In genomic region chr13:41018583-41018909, GRCh38 we compare ENCODE assay signal across 8 cellular contexts. TPM values are rescaled to one million over a fixed set of nuclear protein-coding genes. Genes with fewer than 3 reads are reported as not detected.
DNase-seq lines count a peak whose midpoint lies in the region; ATAC-seq and TF ChIP-seq lines count a peak whose summit lies in the region.

No MANE protein-coding gene starts in this region.

- peak overlapping the region; percentile 70 for H3K4me3 Mint-ChIP-seq in mesothelial cell of epicardium

- WGBS in heart left ventricle, 4 donors: 87 to 89% (median 88%) methylated on average over 1 of the region's 1 CpG
- 31 to 46% methylated on average over 1 of the region's 1 CpG for WGBS in upper lobe of left lung, 2 donors

- in situ Hi-C loops in ACHN (cut with HindIII; ENCODE audit: low pct_ligation_motif_present, low pct_unique_long_range_greater_than_20kb, low sequenced_read_pairs): no loop called here

- H3K4me3 ChIP-seq in heart left ventricle (peak overlapping the region in 9 of 12 donors; percentile 5 to 59 (median 24)), ascending aorta (peak overlapping the region; percentile 22 to 26), upper lobe of left lung (peak overlapping the region; percentile 10 to 43 (median 34))

- peaks cover 5% of the 10 kb centered on the region for H3K36me3 Mint-ChIP-seq in mesothelial cell of epicardium

- intact Hi-C loops in heart left ventricle (cut with DNase I) (loop anchor here in 2 of 10 donors (5.0 kb wide), 2 partner anchors 34 to 39 kb away; no protein-coding TSS in a partner anchor), left cardiac atrium (cut with DNase I) (no loop called here), ascending aorta (cut with DNase I) (no loop called here)

- ATAC-seq in heart left ventricle: no peak
- ATAC-seq in left cardiac atrium: no peak
- ATAC-seq in upper lobe of left lung (ENCODE audit: low FRiP score in 2 of 2): no peak

- TF ChIP-seq POLR2A in heart left ventricle (IDR thresholded peaks at IDR 0.05) (no peak), upper lobe of left lung (IDR thresholded peaks at IDR 0.05) (no peak)

- peak overlapping the region; percentile 96 for H3K27ac Mint-ChIP-seq in mesothelial cell of epicardium

- H3K36me3 ChIP-seq in heart left ventricle: no peaks in the 10 kb centered on the region
- H3K36me3 ChIP-seq in ascending aorta: no peaks in the 10 kb centered on the region
- H3K36me3 ChIP-seq in upper lobe of left lung: no peaks in the 10 kb centered on the region

- peak overlapping the region; percentile 25 to 93 (median 60) for H3K27ac ChIP-seq in heart left ventricle
- H3K27ac ChIP-seq in ascending aorta: peak overlapping the region; percentile 9 to 55
- peak overlapping the region; percentile 84 to 91 (median 86) for H3K27ac ChIP-seq in upper lobe of left lung

- no peak for TF ChIP-seq EP300 in upper lobe of left lung (IDR thresholded peaks at IDR 0.05)

- peaks cover 0 to 76% (median 53%) of the 10 kb centered on the region in 12 donors for H3K4me1 ChIP-seq in heart left ventricle
- peaks cover 3 to 4% of the 10 kb centered on the region in 2 donors for H3K4me1 ChIP-seq in ascending aorta
- peaks cover 23 to 31% (median 26%) of the 10 kb centered on the region in 4 donors for H3K4me1 ChIP-seq in upper lobe of left lung

- H3K9me3 Mint-ChIP-seq in mesothelial cell of epicardium: no peaks in the 10 kb centered on the region

- no peak for TF ChIP-seq CTCF in heart left ventricle (IDR thresholded peaks at IDR 0.05)
- no peak for TF ChIP-seq CTCF in ascending aorta (IDR thresholded peaks at IDR 0.05)
- TF ChIP-seq CTCF in mesothelial cell of epicardium (IDR thresholded peaks at IDR 0.05; ENCODE audit: unreplicated experiment): no peak
- TF ChIP-seq CTCF in upper lobe of left lung (IDR thresholded peaks at IDR 0.05): no peak

- H3K9me3 ChIP-seq in heart left ventricle (no peaks in the 10 kb centered on the region), ascending aorta (no peaks in the 10 kb centered on the region), upper lobe of left lung (no peaks in the 10 kb centered on the region)

- DNase-seq in heart left ventricle (no peak), left cardiac atrium (no peak), ascending aorta (ENCODE audit: low spot score in 2 of 2) (no peak), mesothelial cell of epicardium (ENCODE audit: low spot score in 2 of 2, unreplicated experiment in 2 of 2) (no peak), upper lobe of left lung (no peak), ureter (ENCODE audit: low spot score) (no peak), NCI-H82 (lab: John Stamatoyannopoulos, UW) (no peak), ACHN (no peak)

- peaks cover 65% of the 10 kb centered on the region for H3K4me1 Mint-ChIP-seq in mesothelial cell of epicardium

- H3K27me3 ChIP-seq in heart left ventricle (no peaks in the 10 kb centered on the region), ascending aorta (no peaks in the 10 kb centered on the region), upper lobe of left lung (no peaks in the 10 kb centered on the region)

- H3K27me3 Mint-ChIP-seq in mesothelial cell of epicardium (ENCODE audit: low read depth): no peaks in the 10 kb centered on the region

RNA-seq across cellular contexts. Expression of gene ELF1, which starts 0.6 kb away (rescaled TPM):
- total RNA-seq in heart left ventricle (10 to 100 TPM; 28.6 to 75.4 (median 35.3) TPM), left cardiac atrium (10 to 100 TPM; 40.1 to 50.7 TPM), ascending aorta (105 TPM), mesothelial cell of epicardium (76.9 to 78.0 TPM (median 77.4 TPM) in 3 replicates), upper lobe of left lung (100 to 1,000 TPM in 1 of 6 donors, 10 to 100 TPM in 5; 52.6 to 134 (median 78.6) TPM), ureter (124 TPM)
- 10 to 100 TPM in 1 of 2 donors, 1 to 10 TPM in 1; 7.7 to 19.4 TPM for polyA plus RNA-seq in heart left ventricle

RNA-seq across cellular contexts. Expression of gene WBP4, which starts 42.8 kb away (rescaled TPM):
- total RNA-seq in heart left ventricle (10 to 100 TPM; 12.4 to 24.6 (median 20.6) TPM), left cardiac atrium (10 to 100 TPM; 14.3 to 15.8 TPM), ascending aorta (0.96 TPM), mesothelial cell of epicardium (9.2 to 9.5 TPM (median 9.4 TPM) in 3 replicates), upper lobe of left lung (10 to 100 TPM in 2 of 6 donors, 1 to 10 TPM in 4; 7.0 to 18.3 (median 8.9) TPM), ureter (11.3 TPM)
- 10 to 100 TPM; 19.5 to 29.9 TPM for polyA plus RNA-seq in heart left ventricle

Comparison
In these comparisons a context has a peak if more than half of its experiments do, and no peak if none do; other contexts are left out.
1. H3K27ac ChIP-seq: peak in every context shown above with its lines; median percentile 86 in upper lobe of left lung; 60 in heart left ventricle; 32 in ascending aorta.